ENCODE assay signal across 22 cellular contexts in the genomic region with DNA sequence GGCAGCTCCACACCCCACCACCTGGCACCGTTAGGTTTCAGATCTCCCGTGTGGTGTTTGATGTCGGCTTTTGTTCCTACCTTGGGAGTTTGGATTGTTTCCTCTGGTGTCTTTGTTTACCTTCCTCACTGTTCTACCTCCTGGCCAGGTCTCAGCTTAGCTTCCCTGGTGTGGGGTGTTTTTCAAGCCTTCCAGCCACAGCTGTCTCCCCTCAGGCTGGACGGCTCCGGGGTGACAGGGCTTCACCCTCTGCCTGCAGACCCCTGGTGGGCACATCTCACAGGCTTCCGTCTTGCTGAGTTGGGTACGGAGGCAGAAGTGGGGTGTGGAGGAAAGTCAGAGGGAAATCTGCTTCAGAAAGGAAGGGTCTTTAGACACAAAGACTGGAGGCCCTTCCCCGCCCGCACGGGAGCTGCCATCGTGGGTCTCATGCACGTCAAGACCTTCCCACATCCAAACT. TPM values are rescaled to one million over a fixed set of nuclear protein-coding genes. Genes with fewer than 3 reads are reported as not detected.
DNase-seq lines count a peak whose midpoint lies in the region; ATAC-seq and TF ChIP-seq lines count a peak whose summit lies in the region.
"Had no signal": no experiment of that assay in that cellular context is flagged by ENCODE, and none has a peak within 500 bp of the region (broad histone marks: within the 10 kb centered on the region; RNA-seq: fewer than 3 reads in every experiment).

No MANE protein-coding gene starts in this region.

- peaks cover 0 to 17% of the 10 kb centered on the region in 2 donors for H3K36me3 ChIP-seq in adrenal gland (replicated peaks in 1 of 2)
- no peaks in the 10 kb centered on the region for H3K36me3 ChIP-seq in testis (ENCODE audit: low read depth, missing control alignments)
- H3K36me3 ChIP-seq: colonic mucosa had no signal

- H3K27ac ChIP-seq in adrenal gland (peak overlapping the region; percentile 70 to 86 (median 78)), testis (peak overlapping the region; percentile 68 to 79)
- H3K27ac ChIP-seq: colonic mucosa, left lung had no signal

- TF ChIP-seq CTCF in adrenal gland (IDR thresholded peaks at IDR 0.05) (no peak), testis (IDR thresholded peaks at IDR 0.05) (no peak)

- WGBS in adrenal gland, 4 donors: 85 to 92% (median 89%) methylated on average over 12 of the region's 12 CpGs
- 82 to 84% methylated on average over 12 of the region's 12 CpGs for WGBS in testis, 2 donors

- TF ChIP-seq POLR2A in adrenal gland (IDR thresholded peaks at IDR 0.05) (no peak), testis (IDR thresholded peaks at IDR 0.05) (no peak)

- H3K4me1 ChIP-seq in adrenal gland (replicated peaks in 1 of 2): peaks cover 33% of the 10 kb centered on the region in 2 donors
- H3K4me1 ChIP-seq in testis: peaks cover 43% of the 10 kb centered on the region
- H3K4me1 ChIP-seq: colonic mucosa had no signal

- no peak overlapping the region for H3K4me3 ChIP-seq in adrenal gland
- H3K4me3 ChIP-seq in testis: no peak overlapping the region
- H3K4me3 ChIP-seq: colonic mucosa, left lung, upper lobe of left lung had no signal

- no peak for ATAC-seq in HG03175 (IDR thresholded peaks at IDR 0.05; ENCODE audit: unreplicated experiment)
- ATAC-seq: stimulated activated memory B cell treated with anti-CD40 and anti-IgM and Interleukin-4, amounts not matched to agents 10 μg/mL and 1 μg/mL and 100 μg/mL, for 72 hours had no signal

- peak; percentile 59 for DNase-seq in activated effector memory CD4-positive, alpha-beta T cell treated with anti-CD3 and anti-CD28 coated beads, Interleukin-2, amount 50 U/mL, for 16 hours
- DNase-seq in activated effector memory CD4-positive, alpha-beta T cell treated with Interleukin-2 at 50 U/mL for 16 hours: no peak
- peak in 1 of 7 donors; percentile 11 for DNase-seq in adrenal gland
- DNase-seq in mesenteric fat pad (ENCODE audit: low spot score): peak; percentile 72
- no peak for DNase-seq in testis
- DNase-seq in midbrain (lab: John Stamatoyannopoulos, UW): no peak
- no peak for DNase-seq in middle frontal gyrus (ENCODE audit: extremely low spot score, low spot score)
- DNase-seq: activated naive CD4-positive, alpha-beta T cell; colonic mucosa; DND-41; foreskin fibroblast; hypothalamus; NCI-H1436 treated with DMSO at 0.1 percent for 48 hours; NCI-H510A; SHP77 treated with DMSO at 0.1 percent for 48 hours; stimulated activated CD4-positive, alpha-beta T cell treated with anti-CD3 and anti-CD28 coated beads, Interleukin-12 subunit alpha, Interleukin-12 subunit beta, amount 100 ng/mL, for 4 hours; T-helper 2 cell had no signal

- no peaks in the 10 kb centered on the region for H3K9me3 ChIP-seq in adrenal gland (replicated peaks in 1 of 3)
- no peaks in the 10 kb centered on the region for H3K9me3 ChIP-seq in testis
- H3K9me3 ChIP-seq: colonic mucosa, left lung, upper lobe of left lung had no signal

- H3K27me3 ChIP-seq in adrenal gland (no peaks in the 10 kb centered on the region), testis (no peaks in the 10 kb centered on the region)
- H3K27me3 ChIP-seq: colonic mucosa, left lung, upper lobe of left lung had no signal

- intact Hi-C loops in adrenal gland (cut with DNase I) (no loop called here), testis (cut with DNase I; ENCODE audit: low total_unique reads) (no loop called here)

RNA-seq across cellular contexts. Expression of gene EMID1, which starts 59.6 kb away (rescaled TPM):
- total RNA-seq in adrenal gland (10 to 100 TPM; 12.7 to 70.9 (median 43.6) TPM), mesenteric fat pad (1.4 TPM), testis (1 to 10 TPM; 7.0 to 7.5 TPM)
- polyA plus RNA-seq in adrenal gland (10 to 100 TPM in 2 of 3 donors, 1 to 10 TPM in 1; 2.5 to 36.9 (median 35.2) TPM), testis (ENCODE audit: insufficient read depth, low read depth, low replicate concordance) (6.2 TPM)
- total RNA-seq: CD4-positive, alpha-beta T cell had no signal

Comparison
In these comparisons a context has a peak if more than half of its experiments do, and no peak if none do; other contexts are left out.
1. DNase-seq: peak in activated effector memory CD4-positive, alpha-beta T cell treated with anti-CD3 and anti-CD28 coated beads, Interleukin-2, amount 50 U/mL, for 16 hours (single experiment) and mesenteric fat pad (single experiment); none in activated effector memory CD4-positive, alpha-beta T cell treated with Interleukin-2 at 50 U/mL for 16 hours (single experiment), testis (single experiment), midbrain (single experiment) and middle frontal gyrus (single experiment).